In the genomic region with DNA sequence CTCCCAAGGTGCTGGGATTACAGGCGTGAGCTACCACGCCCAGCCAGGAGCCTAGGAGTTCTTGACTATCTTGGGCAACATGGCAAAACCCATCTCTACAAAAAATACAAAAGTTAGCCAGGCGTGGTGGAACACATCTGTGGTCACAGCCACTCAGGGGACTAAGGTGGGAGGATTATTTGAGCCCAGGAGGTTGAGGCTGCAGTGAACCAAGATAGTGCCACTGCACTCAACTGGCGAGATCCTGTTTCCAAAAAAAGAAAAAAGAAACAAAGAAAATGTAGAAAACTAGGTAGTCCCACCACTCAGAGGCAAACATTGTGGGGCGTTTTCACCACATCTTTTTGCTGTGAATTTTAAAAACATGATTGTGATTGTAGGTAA, we compare ENCODE assay signal across 14 cellular contexts.
DNase-seq lines count a peak whose midpoint lies in the region; ATAC-seq and TF ChIP-seq lines count a peak whose summit lies in the region.
"Had no signal": no experiment of that assay in that cellular context is flagged by ENCODE, and none has a peak within 500 bp of the region (broad histone marks: within the 10 kb centered on the region; RNA-seq: fewer than 3 reads in every experiment).

No MANE protein-coding gene starts in this region.

- H3K4me1 Mint-ChIP-seq in endothelial cell (ENCODE audit: unreplicated experiment): peaks cover 4% of the 10 kb centered on the region

- peaks cover 3% of the 10 kb centered on the region for H3K27me3 Mint-ChIP-seq in endothelial cell (ENCODE audit: unreplicated experiment)

- no peaks in the 10 kb centered on the region for H3K9me3 Mint-ChIP-seq in endothelial cell (ENCODE audit: unreplicated experiment)

- peak; percentile 52 for ATAC-seq in GM18868 (IDR thresholded peaks at IDR 0.05; ENCODE audit: unreplicated experiment)
- ATAC-seq in GM21786 (IDR thresholded peaks at IDR 0.05; ENCODE audit: unreplicated experiment): peak; percentile 42
- peak; percentile 56 for ATAC-seq in HG03342 (IDR thresholded peaks at IDR 0.05; ENCODE audit: unreplicated experiment)
- ATAC-seq: activated CD8-positive, alpha-beta T cell treated with anti-CD3 and anti-CD28 coated beads, Interleukin-2, amount 10 ng/mL, durations not matched to agents 7 days and 5 days had no signal

- H3K36me3 Mint-ChIP-seq in endothelial cell (ENCODE audit: low read depth, unreplicated experiment): no peaks in the 10 kb centered on the region

- TF ChIP-seq CTCF in endothelial cell (IDR thresholded peaks at IDR 0.05; ENCODE audit: unreplicated experiment): no peak

- no peak overlapping the region for H3K4me3 Mint-ChIP-seq in endothelial cell (ENCODE audit: unreplicated experiment)
- H3K4me3 Mint-ChIP-seq: activated CD8-positive, alpha-beta T cell treated with anti-CD3 and anti-CD28 coated beads, Interleukin-2, amount 10 ng/mL, durations not matched to agents 7 days and 5 days had no signal

- DNase-seq in germinal center (ENCODE audit: low spot score) (peak; percentile 13), NOMO-1 treated with DMSO at 0.1 percent for 48 hours (lab: John Stamatoyannopoulos, UW; ENCODE audit: unreplicated experiment) (no peak), NAMALWA (ENCODE audit: low spot score) (no peak), endothelial cell (ENCODE audit: low spot score) (no peak)
- no peak for DNase-seq in activated CD4-positive, alpha-beta T cell treated with anti-CD3 and anti-CD28 coated beads, Interleukin-2, amount 50 U/mL, for 1 hour
- DNase-seq: activated CD8-positive, alpha-beta T cell treated with anti-CD3 and anti-CD28 coated beads, Interleukin-2, amount 10 ng/mL, durations not matched to agents 7 days and 5 days; adrenal gland; effector memory CD4-positive, alpha-beta T cell; MM.1S; posterior cingulate gyrus; stimulated activated CD4-positive, alpha-beta T cell treated with anti-CD3 and anti-CD28 coated beads, Interleukin-4, amount 100 ng/mL, for 24 hours had no signal

- no peak overlapping the region for H3K27ac Mint-ChIP-seq in endothelial cell (ENCODE audit: unreplicated experiment)
- H3K27ac Mint-ChIP-seq: activated CD8-positive, alpha-beta T cell treated with anti-CD3 and anti-CD28 coated beads, Interleukin-2, amount 10 ng/mL, durations not matched to agents 7 days and 5 days had no signal
